Comparison of ENCODE assay signal across 10 cellular contexts in the genomic region with DNA sequence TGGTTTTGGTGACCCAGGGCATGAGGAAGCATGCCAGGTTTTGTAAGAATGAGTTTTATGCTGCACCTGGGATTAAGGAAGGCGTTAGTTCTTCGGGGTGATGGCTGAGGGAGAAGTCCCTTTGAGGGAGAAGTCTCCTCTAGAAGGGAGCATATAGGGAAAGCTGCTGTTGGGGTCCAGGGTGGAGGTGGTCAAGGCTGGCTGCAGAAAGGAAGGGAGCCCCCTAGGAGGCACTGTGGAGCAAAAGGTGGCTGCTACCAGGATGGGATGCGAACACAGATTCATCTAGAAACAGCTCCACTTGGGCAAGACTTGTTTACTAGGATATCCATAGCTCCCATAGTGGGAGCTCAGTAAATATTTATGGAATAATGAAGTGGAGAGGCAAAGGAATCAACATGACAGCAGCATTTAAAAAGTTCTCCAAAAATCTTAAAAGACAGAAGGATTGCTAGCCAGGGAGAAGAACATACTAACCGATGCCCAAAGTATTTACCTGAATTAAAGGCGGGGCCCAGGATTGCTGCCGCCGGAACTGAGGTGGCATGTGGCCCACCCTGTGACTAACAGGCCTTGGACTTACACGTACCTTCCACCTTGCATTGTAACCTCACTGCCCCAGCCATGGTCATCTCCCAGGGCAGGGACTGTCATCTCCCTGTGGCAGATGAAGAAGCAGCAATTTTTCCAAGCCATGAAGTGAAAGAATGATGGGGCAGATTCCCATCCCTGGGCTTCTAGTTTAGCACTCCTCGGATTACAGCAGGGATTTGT. TPM values are rescaled to one million over a fixed set of nuclear protein-coding genes. Genes with fewer than 3 reads are reported as not detected.
A peak's percentile ranks its signal among the peaks of the same experiment; 100 is the strongest.
DNase-seq lines count a peak whose midpoint lies in the region; ATAC-seq and TF ChIP-seq lines count a peak whose summit lies in the region.
"Had no signal": no experiment of that assay in that cellular context is flagged by ENCODE, and none has a peak within 500 bp of the region (broad histone marks: within the 10 kb centered on the region; RNA-seq: fewer than 3 reads in every experiment).

No MANE protein-coding gene starts in this region.

- H3K4me3 ChIP-seq in fibroblast of pulmonary artery (replicated peaks; ENCODE audit: low read depth, low read length), result no peak overlapping the region
- H3K4me3 ChIP-seq in stomach, result no peak overlapping the region
- H3K4me3 ChIP-seq: body of pancreas, heart left ventricle had no signal

- no peak overlapping the region for H3K4me3 Mint-ChIP-seq in stimulated activated naive CD8-positive, alpha-beta T cell treated with anti-CD3 and anti-CD28 coated beads, Interleukin-15, amount 100 ng/mL, for 72 hours

- no peak for TF ChIP-seq EP300 in stomach (IDR thresholded peaks at IDR 0.05)

- intact Hi-C loops in stomach (cut with DNase I; ENCODE audit: low total_unique reads), result no loop called here

- peak overlapping the region in 4 of 5 donors; percentile 3 to 52 (median 18) for H3K27ac ChIP-seq in stomach

- DNase-seq in GM13977 (ENCODE audit: low spot score), result peak; percentile 24
- DNase-seq in SK-MEL-5 (ENCODE audit: low read depth, low spot score), result peak; percentile 48
- DNase-seq in fibroblast of pulmonary artery (ENCODE audit: low read depth), result no peak
- no peak for DNase-seq in stomach
- no peak for DNase-seq in stimulated activated naive CD8-positive, alpha-beta T cell treated with anti-CD3 and anti-CD28 coated beads, Interleukin-15, amount 100 ng/mL, for 72 hours
- DNase-seq in globus pallidus (ENCODE audit: low spot score), result no peak
- DNase-seq: body of pancreas, heart left ventricle, NCI-H1930 had no signal

- 56 to 65% (median 59%) methylated on average over 9 of the region's 9 CpGs for WGBS in stomach, 5 donors

- no peaks in the 10 kb centered on the region for H3K9me3 Mint-ChIP-seq in stimulated activated naive CD8-positive, alpha-beta T cell treated with anti-CD3 and anti-CD28 coated beads, Interleukin-15, amount 100 ng/mL, for 72 hours

- ATAC-seq in GM21526 (IDR thresholded peaks at IDR 0.05; ENCODE audit: low FRiP score, unreplicated experiment), result no peak
- ATAC-seq in stimulated activated naive CD8-positive, alpha-beta T cell treated with anti-CD3 and anti-CD28 coated beads, Interleukin-15, amount 100 ng/mL, for 72 hours, result no peak

- in situ Hi-C loops in GM13977 (cut with MboI; ENCODE audit: low pct_unique_long_range_greater_than_20kb, low sequenced_read_pairs, unreplicated experiment), result no loop called here
- in situ Hi-C loops in SK-MEL-5 (cut with HindIII; ENCODE audit: low pct_unique_long_range_greater_than_20kb, low sequenced_read_pairs), result no loop called here

- peaks cover 33 to 54% (median 45%) of the 10 kb centered on the region in 4 donors for H3K4me1 ChIP-seq in stomach

- peaks cover 21% of the 10 kb centered on the region for H3K4me1 Mint-ChIP-seq in stimulated activated naive CD8-positive, alpha-beta T cell treated with anti-CD3 and anti-CD28 coated beads, Interleukin-15, amount 100 ng/mL, for 72 hours

- H3K27ac Mint-ChIP-seq in stimulated activated naive CD8-positive, alpha-beta T cell treated with anti-CD3 and anti-CD28 coated beads, Interleukin-15, amount 100 ng/mL, for 72 hours, result no peak overlapping the region

- no peaks in the 10 kb centered on the region for H3K9me3 ChIP-seq in stomach
- H3K9me3 ChIP-seq: body of pancreas, heart left ventricle had no signal

- H3K27me3 ChIP-seq in stomach, result no peaks in the 10 kb centered on the region
- H3K27me3 ChIP-seq: body of pancreas, heart left ventricle had no signal

- peak; percentile 19 for TF ChIP-seq CTCF in GM13977 (IDR thresholded peaks at IDR 0.05; ENCODE audit: extremely low read depth, insufficient read depth, missing control alignments)
- TF ChIP-seq CTCF in fibroblast of pulmonary artery (IDR thresholded peaks at IDR 0.05; ENCODE audit: low read length, missing control alignments), result peak; percentile 50
- TF ChIP-seq CTCF in stomach (IDR thresholded peaks at IDR 0.05), result no peak

- H3K36me3 ChIP-seq in stomach, result peaks cover 0 to 28% (median 18%) of the 10 kb centered on the region in 4 donors

- TF ChIP-seq POLR2A in stomach (IDR thresholded peaks at IDR 0.05), result no peak

- H3K27me3 Mint-ChIP-seq in stimulated activated naive CD8-positive, alpha-beta T cell treated with anti-CD3 and anti-CD28 coated beads, Interleukin-15, amount 100 ng/mL, for 72 hours, result peaks cover 15% of the 10 kb centered on the region

RNA-seq across cellular contexts. Expression of gene LPCAT2, which starts 7.1 kb away (rescaled TPM):
- total RNA-seq in SK-MEL-5 (2014; rRNA removed; shearing (Covaris generic)), result 42.4 and 42.9 TPM in 2 replicates
- polyA plus RNA-seq in SK-MEL-5 (2015; cell fraction: cytosol; rRNA removed), result 27.1 and 45.3 TPM in 2 replicates
- 45.6 and 54.9 TPM in 2 replicates for polyA plus RNA-seq in SK-MEL-5 (2015; cell fraction: nucleus; rRNA removed)
- total RNA-seq in stomach, result 10 to 100 TPM in 3 of 5 donors, 1 to 10 TPM in 1, not detected in 1; 1.4 to 36.2 (median 13.1) TPM
- 1 to 10 TPM; 3.7 to 6.6 (median 6.5) TPM for polyA plus RNA-seq in stomach

RNA-seq across cellular contexts. Expression of gene MMP2, which starts 22.7 kb away (rescaled TPM):
- 1.7 and 2.2 TPM in 2 replicates for total RNA-seq in SK-MEL-5 (2014; rRNA removed; shearing (Covaris generic))
- polyA plus RNA-seq in SK-MEL-5 (2015; cell fraction: cytosol; rRNA removed), result 6.5 and 8.4 TPM in 2 replicates
- polyA plus RNA-seq in SK-MEL-5 (2015; cell fraction: nucleus; rRNA removed), result 2.2 and 2.8 TPM in 2 replicates
- 100 to 1,000 TPM in 4 of 5 donors, 10 to 100 TPM in 1; 67.9 to 206 (median 142) TPM for total RNA-seq in stomach
- polyA plus RNA-seq in stomach, result 10 to 100 TPM; 17.7 to 67.9 (median 39.6) TPM

Comparison
In these comparisons a context has a peak if more than half of its experiments do, and no peak if none do; other contexts are left out.
1. DNase-seq: peak in GM13977 (single experiment) and SK-MEL-5 (single experiment); none in fibroblast of pulmonary artery (single experiment), stomach (single experiment), stimulated activated naive CD8-positive, alpha-beta T cell treated with anti-CD3 and anti-CD28 coated beads, Interleukin-15, amount 100 ng/mL, for 72 hours (0 of 2) and globus pallidus (single experiment).
2. CTCF ChIP-seq: peak in GM13977 (single experiment) and fibroblast of pulmonary artery (single experiment); none in stomach (0 of 7).
3. RNA of gene MMP2, which starts 22.7 kb away (total RNA-seq): 67.9 to 206 TPM in stomach; 1.7 to 2.2 TPM in SK-MEL-5; every median in the first group is over 10 times any median in the second.